Comparison of ENCODE assay signal across 9 cellular contexts in the genomic region with DNA sequence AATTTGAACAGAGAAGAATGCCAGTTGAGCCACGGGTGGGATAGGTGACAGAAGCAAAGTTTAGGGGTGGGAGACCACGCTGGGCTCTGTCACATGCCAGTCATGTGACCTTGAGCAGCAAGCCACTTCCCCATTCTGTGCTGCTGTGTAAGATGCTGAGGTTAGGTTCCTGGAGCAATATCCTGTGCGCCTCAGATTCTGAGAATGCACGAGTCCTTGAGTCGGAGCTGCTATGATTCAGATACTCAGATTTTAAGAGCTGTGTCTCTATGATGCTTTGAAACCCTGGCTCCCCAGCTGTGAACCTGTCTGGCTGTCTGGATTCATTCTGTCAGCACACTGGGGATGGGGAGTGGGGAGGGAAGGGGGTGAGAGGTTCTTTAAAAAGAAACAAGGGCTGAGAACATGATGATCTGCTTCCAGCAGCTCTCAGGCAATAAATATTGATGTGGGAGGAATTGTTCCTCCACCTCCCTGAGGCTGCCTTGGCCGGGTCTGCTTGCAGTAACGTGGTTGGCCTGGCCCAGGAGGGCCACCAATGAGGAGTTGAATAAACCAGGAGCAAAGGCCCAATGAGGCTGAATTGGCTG. TPM values are rescaled to one million over a fixed set of nuclear protein-coding genes. Genes with fewer than 3 reads are reported as not detected.
A peak's percentile ranks its signal among the peaks of the same experiment; 100 is the strongest.
DNase-seq lines count a peak whose midpoint lies in the region; ATAC-seq and TF ChIP-seq lines count a peak whose summit lies in the region.
"Had no signal": no experiment of that assay in that cellular context is flagged by ENCODE, and none has a peak within 500 bp of the region (broad histone marks: within the 10 kb centered on the region; RNA-seq: fewer than 3 reads in every experiment).

No MANE protein-coding gene starts in this region.

- H3K9me3 ChIP-seq in RWPE2 (ENCODE audit: severe bottlenecking) (no peaks in the 10 kb centered on the region), psoas muscle (no peaks in the 10 kb centered on the region)

- H3K27me3 ChIP-seq in GM23338 (ENCODE audit: insufficient read depth), result no peaks in the 10 kb centered on the region
- peaks cover 6% of the 10 kb centered on the region for H3K27me3 ChIP-seq in RWPE2 (ENCODE audit: insufficient read depth, poor library complexity, severe bottlenecking)
- no peaks in the 10 kb centered on the region for H3K27me3 ChIP-seq in psoas muscle (ENCODE audit: insufficient read depth in 3 of 3, low read length in 2 of 3)
- H3K27me3 ChIP-seq: hepatocyte had no signal

- no peaks in the 10 kb centered on the region for H3K9me2 ChIP-seq in GM23338 (ENCODE audit: insufficient read depth)

- peaks cover 9% of the 10 kb centered on the region for H3K4me1 Mint-ChIP-seq in GM23338

- H3K36me3 ChIP-seq in GM23338 (ENCODE audit: insufficient read depth) (no peaks in the 10 kb centered on the region), RWPE2 (ENCODE audit: low read depth) (no peaks in the 10 kb centered on the region), psoas muscle (ENCODE audit: insufficient read depth in 1 of 2, low read depth in 1 of 2) (no peaks in the 10 kb centered on the region)

- 43 to 45% (median 44%) methylated on average over 7 of the region's 7 CpGs for WGBS in psoas muscle, 3 donors

- no peak overlapping the region for H3K4me3 Mint-ChIP-seq in GM23338

- H3K4me3 ChIP-seq in GM23338 (no peak overlapping the region), RWPE2 (ENCODE audit: severe bottlenecking) (no peak overlapping the region), foreskin fibroblast (ENCODE audit: low read depth in 1 of 2, low read length in 2 of 2) (no peak overlapping the region), psoas muscle (no peak overlapping the region)
- H3K4me3 ChIP-seq: hepatocyte had no signal

- H3K9me3 Mint-ChIP-seq in GM23338, result no peaks in the 10 kb centered on the region

- no peak for TF ChIP-seq CTCF in GM23338 (conservative IDR thresholded peaks at IDR 0.05; ENCODE audit: low read depth in 2 of 2)
- TF ChIP-seq CTCF in RWPE2 (IDR thresholded peaks at IDR 0.05; ENCODE audit: poor library complexity, severe bottlenecking), result no peak
- TF ChIP-seq CTCF in foreskin fibroblast (IDR thresholded peaks at IDR 0.05; ENCODE audit: low read depth, low read length), result no peak
- no peak for TF ChIP-seq CTCF in psoas muscle (IDR thresholded peaks at IDR 0.05)

- H3K27ac ChIP-seq in GM23338 (ENCODE audit: low read depth) (no peak overlapping the region), RWPE2 (ENCODE audit: poor library complexity, severe bottlenecking) (no peak overlapping the region), psoas muscle (peak overlapping the region; percentile 36)
- H3K27ac ChIP-seq: hepatocyte had no signal

- H3F3A ChIP-seq in GM23338 (replicated peaks; ENCODE audit: low read depth), result no peaks in the 10 kb centered on the region

- no peak for DNase-seq in GM23338 (ENCODE audit: low spot score)
- no peak for DNase-seq in RWPE2 (ENCODE audit: low spot score)
- DNase-seq in foreskin fibroblast, result peak; percentile 34 to 57
- no peak for DNase-seq in psoas muscle
- no peak for DNase-seq in NCI-H526 treated with DMSO at 0.1 percent for 48 hours (lab: John Stamatoyannopoulos, UW)

- no peaks in the 10 kb centered on the region for H4K20me1 ChIP-seq in GM23338 (replicated peaks; ENCODE audit: insufficient read depth)

- H3K79me2 ChIP-seq in GM23338 (replicated peaks; ENCODE audit: insufficient read depth), result no peaks in the 10 kb centered on the region

- ATAC-seq in GM23338 (peak; percentile 27; the same call in 2 of the 3 replicates), RWPE2 (ENCODE audit: low read depth) (peak; percentile 25; the same call in 1 of the 3 replicates), psoas muscle (peak in 3 of 4 donors; percentile 44 to 68 (median 54)), GM21367 (IDR thresholded peaks at IDR 0.05; ENCODE audit: unreplicated experiment) (no peak), GM18867 (IDR thresholded peaks at IDR 0.05; ENCODE audit: unreplicated experiment) (no peak), HG03460 (IDR thresholded peaks at IDR 0.05; ENCODE audit: unreplicated experiment) (no peak)

- no peak overlapping the region for H3K4me2 ChIP-seq in GM23338
- H3K4me2 ChIP-seq: hepatocyte had no signal

- H3K36me3 Mint-ChIP-seq in GM23338 (ENCODE audit: low read depth), result no peaks in the 10 kb centered on the region

- H3K27me3 Mint-ChIP-seq in GM23338 (ENCODE audit: insufficient read depth, low read depth, poor library complexity), result peaks cover 1% of the 10 kb centered on the region

- intact Hi-C loops in psoas muscle (cut with DNase I), result no loop called here

- H3K27ac Mint-ChIP-seq in GM23338, result no peak overlapping the region

- H3K4me1 ChIP-seq in GM23338 (ENCODE audit: insufficient read depth), result no peaks in the 10 kb centered on the region; the same call in 1 of the 2 replicates
- H3K4me1 ChIP-seq in RWPE2 (ENCODE audit: insufficient read depth, poor library complexity, severe bottlenecking), result no peaks in the 10 kb centered on the region
- no peaks in the 10 kb centered on the region for H3K4me1 ChIP-seq in psoas muscle

- H2AFZ ChIP-seq in GM23338, result peak overlapping the region; percentile 52; the same call in 1 of the 2 replicates
- H2AFZ ChIP-seq: hepatocyte had no signal

TF ChIP-seq in GM23338, 12 proteins besides CTCF, POLR2A, EP300 and RAD21:
- no peak for TF ChIP-seq ZNF114 (CRISPR knock-in tag; IDR thresholded peaks at IDR 0.05)

RNA-seq across cellular contexts. Expression of a gene that starts 24.0 kb away (rescaled TPM):
- not detected in 2 replicates for total RNA-seq in GM23338 (2014; rRNA removed; shearing (Covaris generic))
- polyA plus RNA-seq in GM23338 (2016; fragmentation: Nextera tagmentation; extraction: Ambion mirVana) (0.03 TPM in 1 of 2 replicates, not detected in the other), psoas muscle (1 to 10 TPM; 1.2 to 5.6 (median 1.7) TPM)
- total RNA-seq in psoas muscle, result 10 to 100 TPM; 10.7 to 17.7 (median 12.3) TPM

Comparison
In these comparisons a context has a peak if more than half of its experiments do, and no peak if none do; other contexts are left out.
1. ATAC-seq: peak in GM23338 (single experiment), RWPE2 (single experiment) and psoas muscle (3 of 4); none in GM21367 (single experiment), GM18867 (single experiment) and HG03460 (single experiment).
2. DNase-seq: peak in foreskin fibroblast (2 of 2); none in GM23338 (single experiment), RWPE2 (single experiment), psoas muscle (0 of 2) and NCI-H526 treated with DMSO at 0.1 percent for 48 hours (single experiment).
3. RNA of a gene that starts 24.0 kb away (total RNA-seq): 10.7 to 17.7 TPM in psoas muscle; not detected in GM23338; every median in the first group is over 10 times any median in the second.